ENCODE assay signal across 15 cellular contexts in the genomic region with DNA sequence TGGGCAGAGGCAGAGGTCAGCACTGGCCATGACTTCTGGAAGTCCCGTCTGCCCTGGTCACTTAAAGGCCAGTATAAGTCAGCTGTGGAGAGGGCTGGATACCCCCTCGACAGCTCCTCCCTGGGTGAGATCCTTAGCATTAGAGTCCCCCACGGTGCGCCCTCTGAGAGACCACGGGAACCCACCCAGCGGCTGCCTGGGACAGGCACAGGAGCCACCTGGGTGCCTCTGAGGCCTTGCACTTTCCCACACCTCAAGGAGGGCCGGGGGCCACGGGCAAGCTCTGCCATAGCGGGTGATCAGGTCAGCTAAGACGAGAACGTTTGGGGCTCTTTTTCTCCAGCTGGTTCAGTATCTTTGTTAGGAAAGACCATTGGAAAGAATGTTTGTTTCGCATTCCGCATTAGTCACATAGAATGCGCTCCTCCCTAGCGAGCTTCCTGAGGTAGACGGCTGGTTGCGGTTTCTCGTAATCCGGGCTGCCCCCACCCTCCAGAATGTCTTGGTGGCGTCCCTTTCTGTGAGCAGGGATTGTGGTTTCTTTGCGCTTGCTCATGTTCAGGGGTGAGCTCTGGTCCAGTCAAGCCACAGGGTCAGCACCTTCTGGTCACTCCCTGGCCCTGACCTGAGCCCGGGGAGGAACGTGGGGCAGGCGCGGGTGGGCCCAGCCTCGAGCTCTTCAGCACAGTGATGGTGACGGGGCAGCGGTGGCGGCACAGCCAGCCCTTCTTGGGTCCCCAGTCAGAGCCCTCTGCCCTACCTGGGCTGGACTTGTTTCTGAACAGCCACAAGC. TPM values are rescaled to one million over a fixed set of nuclear protein-coding genes. Genes with fewer than 3 reads are reported as not detected.
DNase-seq lines count a peak whose midpoint lies in the region; ATAC-seq and TF ChIP-seq lines count a peak whose summit lies in the region.
"Had no signal": no experiment of that assay in that cellular context is flagged by ENCODE, and none has a peak within 500 bp of the region (broad histone marks: within the 10 kb centered on the region; RNA-seq: fewer than 3 reads in every experiment).

No MANE protein-coding gene starts in this region.

- H2BK120ac ChIP-seq in neuronal stem cell (ENCODE audit: low read depth, low read length): no peak overlapping the region

- H3K23ac ChIP-seq in neuronal stem cell (ENCODE audit: low read depth, low read length, poor library complexity): no peak overlapping the region

- no peaks in the 10 kb centered on the region for H3K9me3 Mint-ChIP-seq in activated naive CD4-positive, alpha-beta T cell treated with anti-CD3 and anti-CD28 coated beads, Interleukin-2, amount 50 U/mL, for 72 hours
- H3K9me3 Mint-ChIP-seq in Caco-2 (ENCODE audit: unreplicated experiment): no peaks in the 10 kb centered on the region

- peaks cover 0 to 1% of the 10 kb centered on the region in 2 donors for H3K9me3 ChIP-seq in neuronal stem cell (replicated peaks in 1 of 2; ENCODE audit: control insufficient read depth in 2 of 2, insufficient read depth in 1 of 2, low read depth in 1 of 2, low read length in 2 of 2)
- H3K9me3 ChIP-seq in Caco-2: no peaks in the 10 kb centered on the region
- H3K9me3 ChIP-seq: gastrocnemius medialis, uterus had no signal

- H3K27me3 ChIP-seq in BJ (ENCODE audit: control insufficient read depth, insufficient read depth, low read length) (no peaks in the 10 kb centered on the region), neuronal stem cell (ENCODE audit: control insufficient read depth in 3 of 3, insufficient read depth in 3 of 3, low read depth in 1 of 3, low read length in 3 of 3) (no peaks in the 10 kb centered on the region), Caco-2 (replicated peaks; ENCODE audit: control insufficient read depth, insufficient read depth, low read length) (no peaks in the 10 kb centered on the region)
- H3K27me3 ChIP-seq: gastrocnemius medialis, uterus had no signal

- H3K4me1 ChIP-seq in neuronal stem cell (ENCODE audit: control insufficient read depth in 2 of 2, insufficient read depth in 1 of 2, low read depth in 1 of 2, low read length in 2 of 2): no peaks in the 10 kb centered on the region
- no peaks in the 10 kb centered on the region for H3K4me1 ChIP-seq in Caco-2
- H3K4me1 ChIP-seq: gastrocnemius medialis, uterus had no signal

- H3K79me1 ChIP-seq in neuronal stem cell (ENCODE audit: low read depth, low read length): peaks cover 1% of the 10 kb centered on the region

- TF ChIP-seq CTCF in BJ (IDR thresholded peaks at IDR 0.05; ENCODE audit: insufficient read depth, low read depth, low read length) (no peak), Caco-2 (IDR thresholded peaks at IDR 0.05; ENCODE audit: insufficient read depth in 1 of 2, low read depth in 1 of 2, low read length in 1 of 2, severe bottlenecking in 1 of 2, unreplicated experiment in 1 of 2) (no peak)

- no peaks in the 10 kb centered on the region for H3K27me3 Mint-ChIP-seq in Caco-2 (ENCODE audit: insufficient read depth, unreplicated experiment)

- H2BK5ac ChIP-seq in neuronal stem cell (ENCODE audit: low read length): no peak overlapping the region

- no peak overlapping the region for H4K91ac ChIP-seq in neuronal stem cell (ENCODE audit: low read depth, low read length, poor library complexity)

- POLR2A ChIA-PET in BJ (lab: Charles Lee) (no interaction called here), Caco-2 (lab: Charles Lee) (no interaction called here)

- intact Hi-C loops in Caco-2 (cut with micrococcal nuclease; ENCODE audit: unreplicated experiment): no loop called here

- peak overlapping the region in 1 of 2 donors; percentile 44 for H3K27ac Mint-ChIP-seq in activated naive CD4-positive, alpha-beta T cell treated with anti-CD3 and anti-CD28 coated beads, Interleukin-2, amount 50 U/mL, for 72 hours
- H3K27ac Mint-ChIP-seq in Caco-2 (ENCODE audit: unreplicated experiment): no peak overlapping the region

- no peak overlapping the region for H3K27ac ChIP-seq in neuronal stem cell (replicated peaks; ENCODE audit: low read length)
- H3K27ac ChIP-seq: gastrocnemius medialis, uterus had no signal

- peaks cover 36% of the 10 kb centered on the region for H3K36me3 ChIP-seq in BJ (ENCODE audit: control insufficient read depth, insufficient read depth, low read length)
- peaks cover 35 to 82% of the 10 kb centered on the region in 2 donors for H3K36me3 ChIP-seq in neuronal stem cell (replicated peaks in 1 of 2; ENCODE audit: control insufficient read depth in 2 of 2, insufficient read depth in 2 of 2, low read length in 2 of 2)
- no peaks in the 10 kb centered on the region for H3K36me3 ChIP-seq in Caco-2 (ENCODE audit: control insufficient read depth, insufficient read depth, low read length)
- H3K36me3 ChIP-seq: uterus had no signal

- H3K4me1 Mint-ChIP-seq in Caco-2 (ENCODE audit: low read depth, unreplicated experiment): no peaks in the 10 kb centered on the region

- H3K9ac ChIP-seq in neuronal stem cell (ENCODE audit: low read depth, low read length, poor library complexity): no peak overlapping the region

- H2BK12ac ChIP-seq in neuronal stem cell (ENCODE audit: low read length): peak overlapping the region; percentile 41

- no peak overlapping the region for H3K14ac ChIP-seq in neuronal stem cell (ENCODE audit: low read length)

- DNase-seq in BJ (ENCODE audit: low read depth) (peak; percentile 37), NCI-H226 (peak; percentile 99), dedifferentiated amniotic fluid mesenchymal stem cell (ENCODE audit: extremely low spot score) (peak; percentile 88), neuronal stem cell (ENCODE audit: low spot score) (no peak), Caco-2 (no peak), NOMO-1 treated with dmso at 0.1 percent for 144 hours (lab: John Stamatoyannopoulos, UW; ENCODE audit: unreplicated experiment) (no peak)
- no peak for DNase-seq in activated naive CD4-positive, alpha-beta T cell treated with anti-CD3 and anti-CD28 coated beads, Interleukin-2, amount 50 U/mL, for 72 hours (ENCODE audit: low spot score in 2 of 2)
- no peak for DNase-seq in NK-92 treated with Interleukin-12 subunit alpha and Interleukin-12 subunit beta, amount 100 ng/mL, for 24 hours (lab: John Stamatoyannopoulos, UW)
- DNase-seq: activated effector memory CD4-positive, alpha-beta T cell treated with Interleukin-2 at 50 U/mL for 16 hours; gastrocnemius medialis; GDM1; NCI-H1048; NCI-H774; stimulated activated CD4-positive, alpha-beta T cell treated with anti-CD3 and anti-CD28 coated beads, Interleukin-15, amount 100 ng/mL, for 24 hours; uterus had no signal

- no peak overlapping the region for H2BK15ac ChIP-seq in neuronal stem cell (ENCODE audit: low read length)

- no peak overlapping the region for H2AFZ ChIP-seq in neuronal stem cell (ENCODE audit: low read length)

- no peak overlapping the region for H3K4me2 ChIP-seq in neuronal stem cell (ENCODE audit: insufficient read depth, low read length, poor library complexity, severe bottlenecking)

- no peaks in the 10 kb centered on the region for H3K36me3 Mint-ChIP-seq in activated naive CD4-positive, alpha-beta T cell treated with anti-CD3 and anti-CD28 coated beads, Interleukin-2, amount 50 U/mL, for 72 hours
- peaks cover 19% of the 10 kb centered on the region for H3K36me3 Mint-ChIP-seq in Caco-2 (ENCODE audit: insufficient read depth, unreplicated experiment)

- no peak overlapping the region for H3K18ac ChIP-seq in neuronal stem cell (ENCODE audit: low read length)

- H3K4me3 ChIP-seq in BJ (ENCODE audit: low read depth, low read length): no peak overlapping the region
- no peak overlapping the region for H3K4me3 ChIP-seq in neuronal stem cell (ENCODE audit: low read length in 2 of 2)
- H3K4me3 ChIP-seq in Caco-2 (ENCODE audit: low read depth, low read length): no peak overlapping the region
- H3K4me3 ChIP-seq: gastrocnemius medialis, uterus had no signal

- no peak for ATAC-seq in activated naive CD4-positive, alpha-beta T cell treated with anti-CD3 and anti-CD28 coated beads, Interleukin-2, amount 50 U/mL, for 72 hours
- ATAC-seq: gastrocnemius medialis had no signal

- no CpG with 5 or more reads among the region's 29 CpGs for WGBS in neuronal stem cell (ENCODE audit: extremely low coverage in 2 of 2, insufficient read length in 2 of 2, insufficient replicate concordance in 1 of 2), 2 donors

- H3K4ac ChIP-seq in neuronal stem cell (ENCODE audit: low read length): no peak overlapping the region

- CTCF ChIA-PET in BJ (lab: Yijun Ruan, JAX): interaction anchor here (0.7 to 1.5 kb wide), 5 partner anchors 12 to 40 kb away, joined by 3 to 5 read pairs (median 3); a partner anchor contains a TSS
- CTCF ChIA-PET in Caco-2 (lab: Charles Lee): no interaction called here

- no TSS peak for BruUV-seq in Caco-2 (replicated peaks; lab: Mats Ljungman, UMichigan)

- H2AK5ac ChIP-seq in neuronal stem cell (ENCODE audit: low read depth, low read length): no peak overlapping the region

- H3K4me3 Mint-ChIP-seq in Caco-2 (ENCODE audit: unreplicated experiment): no peak overlapping the region

- no peak overlapping the region for H4K8ac ChIP-seq in neuronal stem cell (ENCODE audit: low read depth, low read length)

RNA-seq across cellular contexts. Expression of a gene that starts 25.2 kb away (rescaled TPM):
- polyA plus RNA-seq in BJ (2011; rRNA removed): 20.3 and 34.3 TPM in 2 replicates
- 1.6 and 2.8 TPM in 2 replicates for polyA minus RNA-seq in BJ (2011; rRNA and poly(A)+ RNA removed)
- 38.5 TPM for polyA plus RNA-seq in neuronal stem cell (2013, experiment 1 of 2)
- polyA plus RNA-seq in neuronal stem cell (2013, experiment 2 of 2): 35.4 TPM
- total RNA-seq in activated naive CD4-positive, alpha-beta T cell treated with anti-CD3 and anti-CD28 coated beads, Interleukin-2, amount 50 U/mL, for 72 hours: 10 to 100 TPM; 30.9 to 55.6 TPM
- total RNA-seq in Caco-2 (2022): 5.8 and 7.0 TPM in 2 replicates

RNA-seq across cellular contexts. Expression of a gene that starts 26.5 kb away (rescaled TPM):
- 2.9 and 4.0 TPM in 2 replicates for polyA plus RNA-seq in BJ (2011; rRNA removed)
- polyA minus RNA-seq in BJ (2011; rRNA and poly(A)+ RNA removed): 2.1 and 2.8 TPM in 2 replicates
- polyA plus RNA-seq in neuronal stem cell (2013, experiment 1 of 2): 3.6 TPM
- polyA plus RNA-seq in neuronal stem cell (2013, experiment 2 of 2): 3.3 TPM
- total RNA-seq in activated naive CD4-positive, alpha-beta T cell treated with anti-CD3 and anti-CD28 coated beads, Interleukin-2, amount 50 U/mL, for 72 hours: 10 to 100 TPM; 21.9 to 24.0 TPM
- total RNA-seq in Caco-2 (2022): 24.1 and 26.7 TPM in 2 replicates

RNA-seq across cellular contexts. Expression of a gene that starts 26.8 kb away (rescaled TPM):
- polyA plus RNA-seq in BJ (2011; rRNA removed): 64.2 and 69.6 TPM in 2 replicates
- polyA minus RNA-seq in BJ (2011; rRNA and poly(A)+ RNA removed): 9.1 and 20.5 TPM in 2 replicates
- polyA plus RNA-seq in neuronal stem cell (2013, experiment 1 of 2): 108 TPM
- polyA plus RNA-seq in neuronal stem cell (2013, experiment 2 of 2): 110 TPM
- 100 to 1,000 TPM; 106 to 180 TPM for total RNA-seq in activated naive CD4-positive, alpha-beta T cell treated with anti-CD3 and anti-CD28 coated beads, Interleukin-2, amount 50 U/mL, for 72 hours
- 105 and 109 TPM in 2 replicates for total RNA-seq in Caco-2 (2022)

RNA-seq across cellular contexts. Expression of a gene that starts 36.3 kb away (rescaled TPM):
- polyA plus RNA-seq in BJ (2011; rRNA removed): 15.0 and 36.5 TPM in 2 replicates
- polyA minus RNA-seq in BJ (2011; rRNA and poly(A)+ RNA removed): 7.8 and 9.9 TPM in 2 replicates
- 25.2 TPM for polyA plus RNA-seq in neuronal stem cell (2013, experiment 1 of 2)
- 23.3 TPM for polyA plus RNA-seq in neuronal stem cell (2013, experiment 2 of 2)
- 10 to 100 TPM; 19.1 to 29.2 TPM for total RNA-seq in activated naive CD4-positive, alpha-beta T cell treated with anti-CD3 and anti-CD28 coated beads, Interleukin-2, amount 50 U/mL, for 72 hours
- 26.0 and 28.0 TPM in 2 replicates for total RNA-seq in Caco-2 (2022)

RNA-seq across cellular contexts. Expression of a gene that starts 36.7 kb away (rescaled TPM):
- polyA plus RNA-seq in BJ (2011; rRNA removed): 27.9 and 38.0 TPM in 2 replicates
- 7.3 TPM in 2 replicates for polyA minus RNA-seq in BJ (2011; rRNA and poly(A)+ RNA removed)
- 52.2 TPM for polyA plus RNA-seq in neuronal stem cell (2013, experiment 1 of 2)
- polyA plus RNA-seq in neuronal stem cell (2013, experiment 2 of 2): 50.6 TPM
- total RNA-seq in activated naive CD4-positive, alpha-beta T cell treated with anti-CD3 and anti-CD28 coated beads, Interleukin-2, amount 50 U/mL, for 72 hours: 10 to 100 TPM; 41.0 to 48.3 TPM
- 61.9 and 65.3 TPM in 2 replicates for total RNA-seq in Caco-2 (2022)

Comparison
In these comparisons a context has a peak if more than half of its experiments do, and no peak if none do; other contexts are left out.
1. DNase-seq: peak in BJ (single experiment), NCI-H226 (single experiment) and dedifferentiated amniotic fluid mesenchymal stem cell (single experiment); none in neuronal stem cell (single experiment), activated naive CD4-positive, alpha-beta T cell treated with anti-CD3 and anti-CD28 coated beads, Interleukin-2, amount 50 U/mL, for 72 hours (0 of 2), NK-92 treated with Interleukin-12 subunit alpha and Interleukin-12 subunit beta, amount 100 ng/mL, for 24 hours (single experiment), Caco-2 (0 of 2) and NOMO-1 treated with dmso at 0.1 percent for 144 hours (single experiment).